ENCODE assay signal across 18 cellular contexts in the genomic region with DNA sequence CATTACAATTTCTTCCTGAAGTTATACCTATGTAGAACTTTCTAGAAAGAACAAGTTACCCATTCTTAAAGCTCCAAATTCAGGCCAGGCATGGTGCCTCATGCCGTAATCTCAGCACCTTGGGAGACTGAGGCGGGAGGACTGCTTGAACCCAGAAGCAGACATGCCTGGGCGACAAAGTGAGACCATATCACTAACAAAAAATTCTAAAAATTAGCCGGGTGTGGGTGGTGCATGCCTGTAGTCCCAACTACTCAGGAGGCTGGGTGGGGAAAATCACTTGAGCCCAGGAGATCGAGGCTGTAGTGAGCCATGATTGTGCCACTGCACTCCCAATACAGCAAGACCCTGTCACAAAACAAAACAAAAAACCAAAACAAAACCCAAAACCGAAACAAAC. TPM values are rescaled to one million over a fixed set of nuclear protein-coding genes. Genes with fewer than 3 reads are reported as not detected.
A peak's percentile ranks its signal among the peaks of the same experiment; 100 is the strongest.
DNase-seq lines count a peak whose midpoint lies in the region; ATAC-seq, FAIRE-seq and TF ChIP-seq lines count a peak whose summit lies in the region.
"Had no signal": no experiment of that assay in that cellular context is flagged by ENCODE, and none has a peak within 500 bp of the region (broad histone marks: within the 10 kb centered on the region; RNA-seq: fewer than 3 reads in every experiment).

No MANE protein-coding gene starts in this region.

- peak overlapping the region in 4 of 7 donors; percentile 42 to 74 (median 65) for H3K27ac Mint-ChIP-seq in CD14-positive monocyte
- peak overlapping the region; percentile 20 for H3K27ac Mint-ChIP-seq in stimulated activated effector memory CD8-positive, alpha-beta T cell treated with anti-CD3 and anti-CD28 coated beads, Interleukin-12 subunit alpha, Interleukin-12 subunit beta, amount 100 ng/mL, for 72 hours

- CTCF ChIA-PET in GM12878 (lab: Yijun Ruan, JAX) = interaction anchor here (0.7 to 1.6 kb wide), 3 partner anchors 10 to 275 kb away, joined by 3 to 5 read pairs (median 4); a partner anchor contains a TSS

- no peak for DNase-seq in CD14-positive monocyte (ENCODE audit: low spot score)
- no peak for DNase-seq in GM12878 (ENCODE audit: low read depth, low spot score)
- DNase-seq in stimulated activated effector memory CD8-positive, alpha-beta T cell treated with anti-CD3 and anti-CD28 coated beads, Interleukin-12 subunit alpha, Interleukin-12 subunit beta, amount 100 ng/mL, for 72 hours (ENCODE audit: low spot score in 2 of 2) = no peak
- no peak for DNase-seq in HTR-8/SVneo (ENCODE audit: insufficient read length, low spot score)
- DNase-seq: AML-193; CD4-positive, alpha-beta memory T cell; DMS153; DMS79; GF-D8; GM23248; HCEC 1CT; KG1 had no signal

- no peaks in the 10 kb centered on the region for H3K27me3 ChIP-seq in GM12878 (replicated peaks in 1 of 2; ENCODE audit: control insufficient read depth in 2 of 2, insufficient read depth in 2 of 2, low read length in 1 of 2)

- H3K9me3 Mint-ChIP-seq in CD14-positive monocyte = peaks cover 0 to 2% (median 0%) of the 10 kb centered on the region in 7 donors
- H3K9me3 Mint-ChIP-seq in stimulated activated effector memory CD8-positive, alpha-beta T cell treated with anti-CD3 and anti-CD28 coated beads, Interleukin-12 subunit alpha, Interleukin-12 subunit beta, amount 100 ng/mL, for 72 hours = no peaks in the 10 kb centered on the region
- H3K9me3 Mint-ChIP-seq: CD4-positive, alpha-beta memory T cell had no signal

- FAIRE-seq in GM12878 (lab: Jason Lieb, UNC) (no peak), HTR-8/SVneo (lab: Jason Lieb, UNC) (no peak)
- FAIRE-seq: A549, GM19239, H54 had no signal

- no peak overlapping the region for H3K4me3 Mint-ChIP-seq in CD14-positive monocyte
- H3K4me3 Mint-ChIP-seq in stimulated activated effector memory CD8-positive, alpha-beta T cell treated with anti-CD3 and anti-CD28 coated beads, Interleukin-12 subunit alpha, Interleukin-12 subunit beta, amount 100 ng/mL, for 72 hours = no peak overlapping the region
- H3K4me3 Mint-ChIP-seq: CD4-positive, alpha-beta memory T cell had no signal

- peaks cover 1% of the 10 kb centered on the region for H3K4me1 Mint-ChIP-seq in CD14-positive monocyte
- H3K4me1 Mint-ChIP-seq in stimulated activated effector memory CD8-positive, alpha-beta T cell treated with anti-CD3 and anti-CD28 coated beads, Interleukin-12 subunit alpha, Interleukin-12 subunit beta, amount 100 ng/mL, for 72 hours = no peaks in the 10 kb centered on the region

- TF ChIP-seq RAD21 in GM12878 (IDR thresholded peaks at IDR 0.05; ENCODE audit: insufficient read depth, low read depth, low read length) = no peak

- in situ Hi-C loops in GM12878 (cut with MboI) = no loop called here

- 97% methylated on average over 6 of the region's 6 CpGs for WGBS in GM12878 (ENCODE audit: insufficient coverage, insufficient replicate concordance, low lambda C conversion rate, missing lambda C conversion rate)

- no peak overlapping the region for H2AFZ ChIP-seq in GM12878 (ENCODE audit: control insufficient read depth, low read depth, low read length)
- H2AFZ ChIP-seq: GM23248 had no signal

- ATAC-seq in GM12878 = no peak
- ATAC-seq in stimulated activated effector memory CD8-positive, alpha-beta T cell treated with anti-CD3 and anti-CD28 coated beads, Interleukin-12 subunit alpha, Interleukin-12 subunit beta, amount 100 ng/mL, for 72 hours = no peak
- no peak for ATAC-seq in GM19023 (IDR thresholded peaks at IDR 0.05; ENCODE audit: unreplicated experiment)
- ATAC-seq: A549 had no signal

- peak overlapping the region; percentile 28 for H3K27ac ChIP-seq in 22Rv1
- H3K27ac ChIP-seq in GM12878 (ENCODE audit: control insufficient read depth, insufficient read depth) = no peak overlapping the region
- H3K27ac ChIP-seq: A549, C4-2B, GM23248 had no signal

- no peak overlapping the region for H3K4me3 ChIP-seq in GM12878
- H3K4me3 ChIP-seq: A549, GM23248 had no signal

- no peaks in the 10 kb centered on the region for H3K27me3 Mint-ChIP-seq in CD14-positive monocyte (ENCODE audit: low read depth in 3 of 3)
- H3K27me3 Mint-ChIP-seq: CD4-positive, alpha-beta memory T cell had no signal

- TF ChIP-seq POLR2A in GM12878 (IDR thresholded peaks at IDR 0.05; ENCODE audit: low read depth, low read length) = 0 out of 2 replicates have a peak, but pooled peaks have one; percentile 29

- RAD21 ChIA-PET in GM12878 (lab: Charles Lee; ENCODE audit: unreplicated experiment) = interaction anchor here (1.1 kb wide), 1 partner anchor 41 kb away, joined by 5 read pairs; a partner anchor contains a TSS

- H3K79me2 ChIP-seq in GM12878 (ENCODE audit: control insufficient read depth, insufficient read depth, low read length) = no peaks in the 10 kb centered on the region

- H4K20me1 ChIP-seq in GM12878 (ENCODE audit: control insufficient read depth, insufficient read depth) = no peaks in the 10 kb centered on the region

- intact Hi-C loops in CD14-positive monocyte (cut with micrococcal nuclease) (no loop called here), GM12878 (cut with micrococcal nuclease; ENCODE audit: unreplicated experiment) (no loop called here)

- TF ChIP-seq CTCF in 22Rv1 (IDR thresholded peaks at IDR 0.05) (no peak), CD14-positive monocyte (IDR thresholded peaks at IDR 0.05) (no peak), GM12878 (IDR thresholded peaks at IDR 0.05 in 2 of 3, conservative IDR thresholded peaks at IDR 0.05 in 1 of 3; ENCODE audit: control insufficient read depth in 2 of 3, extremely low read depth in 1 of 3, insufficient read depth in 1 of 3, low read depth in 3 of 3, low read length in 3 of 3) (no peak)

- BruUV-seq in GM12878 (replicated peaks; lab: Mats Ljungman, UMichigan) = no TSS peak

- peaks cover 27 to 38% of the 10 kb centered on the region in 2 donors for H3K36me3 Mint-ChIP-seq in CD14-positive monocyte
- peaks cover 50% of the 10 kb centered on the region for H3K36me3 Mint-ChIP-seq in stimulated activated effector memory CD8-positive, alpha-beta T cell treated with anti-CD3 and anti-CD28 coated beads, Interleukin-12 subunit alpha, Interleukin-12 subunit beta, amount 100 ng/mL, for 72 hours

- TF ChIP-seq EP300 in GM12878 (IDR thresholded peaks at IDR 0.05; ENCODE audit: borderline replicate concordance in 1 of 2, control insufficient read depth in 1 of 2, low read depth in 2 of 2, low read length in 2 of 2) = no peak

- no peak overlapping the region for H3K4me2 ChIP-seq in GM12878 (ENCODE audit: control insufficient read depth, insufficient read depth)
- H3K4me2 ChIP-seq: A549 had no signal

- SMC1A ChIA-PET in GM12878 (lab: Charles Lee; ENCODE audit: uncharacterized antibody, unreplicated experiment) = interaction anchor here (0.6 to 1.4 kb wide), 4 partner anchors 11 to 42 kb away, joined by 3 read pairs; no protein-coding TSS in a partner anchor

- H3K4me1 ChIP-seq in GM12878 (ENCODE audit: control insufficient read depth, insufficient read depth, low read length) = no peaks in the 10 kb centered on the region
- H3K4me1 ChIP-seq: A549 had no signal

- no peak overlapping the region for H3K9ac ChIP-seq in GM12878 (ENCODE audit: control insufficient read depth, insufficient read depth, low read length)
- H3K9ac ChIP-seq: GM23248 had no signal

- POLR2A ChIA-PET in GM12878 (lab: Charles Lee) = interaction anchor here (0.6 to 1.0 kb wide), 2 partner anchors 12 to 167 kb away, joined by 3 to 4 read pairs; no protein-coding TSS in a partner anchor

- H3K9me3 ChIP-seq in GM12878 (replicated peaks; ENCODE audit: control insufficient read depth, insufficient read depth, low read length) = no peaks in the 10 kb centered on the region
- H3K9me3 ChIP-seq: A549 had no signal

- peaks cover 0 to 1% of the 10 kb centered on the region in 2 experiments; a peak in 1 of 4 replicates for H3K36me3 ChIP-seq in GM12878 (ENCODE audit: control insufficient read depth in 2 of 2, insufficient read depth in 2 of 2, low read length in 1 of 2)

TF ChIP-seq in GM12878, 131 proteins besides CTCF, POLR2A, EP300 and RAD21 (continues in another document):
- TF ChIP-seq IKZF1 (conservative IDR thresholded peaks at IDR 0.05) = no peak

RNA-seq across cellular contexts. Expression of a gene that starts 23.0 kb away (rescaled TPM):
- polyA plus RNA-seq in CD14-positive monocyte (under 1 TPM in 1 of 2 donors, not detected in 1; 0.15 TPM), GM12878 (2011; rRNA removed) (1.2 and 1.5 TPM in 2 replicates), GM12878 (2014; fragmentation: Illumina TruSeq; extraction: Trizol) (1.0 and 2.1 TPM in 2 replicates), GM12878 (2014; fragmentation: Nextera tagmentation; extraction: Ambion mirVana) (under 1 TPM; 0.45 to 0.53 TPM), GM12878 (2014; rRNA removed) (1.1 and 1.4 TPM in 2 replicates), GM12878 (2016; fragmentation: Nextera tagmentation; extraction: Ambion mirVana) (under 1 TPM; 0.37 to 0.40 TPM)
- 4.7 and 6.5 TPM in 2 replicates for total RNA-seq in GM12878 (2013; cell fraction: nucleolus; rRNA removed)
- total RNA-seq in GM12878 (2014; rRNA removed) (0.62 and 1.6 TPM in 2 replicates), GM12878 (2014; rRNA removed; fragmentation: Illumina TruSeq; extraction: Trizol) (1.4 and 1.6 TPM in 2 replicates), GM12878 (2021) (0.27 and 0.44 TPM in 2 replicates)
- polyA plus RNA-seq in GM12878 (2011; ENCODE audit: low read depth) = 0.37 TPM
- 0.70 and 1.2 TPM in 2 replicates for polyA plus RNA-seq in GM12878 (2011; cell fraction: cytosol; rRNA removed)
- polyA plus RNA-seq in GM12878 (2011; cell fraction: nucleus; rRNA removed) = 0.85 and 0.95 TPM in 2 replicates
- polyA plus RNA-seq in GM12878 (2012) = 0.49 and 0.54 TPM in 2 replicates
- 6.0 and 7.4 TPM in 2 replicates for polyA minus RNA-seq in GM12878 (2011; rRNA and poly(A)+ RNA removed)
- polyA minus RNA-seq in GM12878 (2011; cell fraction: cytosol; rRNA and poly(A)+ RNA removed) = 0.94 and 1.2 TPM in 2 replicates
- polyA minus RNA-seq in GM12878 (2011; cell fraction: nucleus; rRNA and poly(A)+ RNA removed) = 2.4 and 3.1 TPM in 2 replicates

RNA-seq across cellular contexts. Expression of a gene that starts 41.4 kb away (rescaled TPM):
- 1 to 10 TPM; 5.8 to 6.1 TPM for polyA plus RNA-seq in CD14-positive monocyte
- total RNA-seq in GM12878 (2013; cell fraction: nucleolus; rRNA removed) = 16.0 and 17.4 TPM in 2 replicates
- total RNA-seq in GM12878 (2014; rRNA removed) = 15.4 and 18.6 TPM in 2 replicates
- 18.9 and 20.6 TPM in 2 replicates for total RNA-seq in GM12878 (2014; rRNA removed; fragmentation: Illumina TruSeq; extraction: Trizol)
- 20.1 and 21.2 TPM in 2 replicates for total RNA-seq in GM12878 (2021)
- polyA plus RNA-seq in GM12878 (2011; ENCODE audit: low read depth) = 19.9 TPM
- 22.7 and 34.0 TPM in 2 replicates for polyA plus RNA-seq in GM12878 (2011; rRNA removed)
- 9.2 and 11.0 TPM in 2 replicates for polyA plus RNA-seq in GM12878 (2011; cell fraction: cytosol; rRNA removed)
- polyA plus RNA-seq in GM12878 (2011; cell fraction: nucleus; rRNA removed) = 10.5 and 12.6 TPM in 2 replicates
- 17.6 and 17.9 TPM in 2 replicates for polyA plus RNA-seq in GM12878 (2012)
- polyA plus RNA-seq in GM12878 (2014; fragmentation: Illumina TruSeq; extraction: Trizol) = 24.2 and 24.8 TPM in 2 replicates
- polyA plus RNA-seq in GM12878 (2014; fragmentation: Nextera tagmentation; extraction: Ambion mirVana) = 10 to 100 TPM; 25.7 to 33.8 TPM
- 14.7 and 17.0 TPM in 2 replicates for polyA plus RNA-seq in GM12878 (2014; rRNA removed)
- 10 to 100 TPM; 20.7 to 20.8 TPM for polyA plus RNA-seq in GM12878 (2016; fragmentation: Nextera tagmentation; extraction: Ambion mirVana)
- polyA minus RNA-seq in GM12878 (2011; rRNA and poly(A)+ RNA removed) = 12.7 and 17.8 TPM in 2 replicates
- polyA minus RNA-seq in GM12878 (2011; cell fraction: cytosol; rRNA and poly(A)+ RNA removed) = 4.4 and 5.7 TPM in 2 replicates
- polyA minus RNA-seq in GM12878 (2011; cell fraction: nucleus; rRNA and poly(A)+ RNA removed) = 3.5 and 6.1 TPM in 2 replicates
